In the genomic region with DNA sequence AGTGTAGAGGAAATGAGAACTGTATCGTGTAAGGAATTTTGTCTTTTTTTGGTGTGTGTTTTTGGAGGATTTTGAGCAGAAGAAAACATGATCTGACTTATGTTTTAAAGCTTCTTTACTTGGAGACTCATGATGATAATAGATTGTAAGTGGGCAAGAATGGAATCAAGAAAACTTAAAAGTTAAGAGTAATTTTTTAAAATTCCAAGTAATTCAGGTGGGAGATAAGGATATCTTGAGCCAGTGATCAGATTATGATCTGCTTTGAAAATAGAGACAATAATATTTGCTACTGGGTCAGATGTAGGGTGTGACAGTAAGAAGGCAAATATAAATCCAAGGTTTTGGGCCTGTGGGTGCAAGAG, we compare ENCODE assay signal across 9 cellular contexts. TPM values are rescaled to one million over a fixed set of nuclear protein-coding genes. Genes with fewer than 3 reads are reported as not detected.
DNase-seq lines count a peak whose midpoint lies in the region; ATAC-seq, FAIRE-seq and TF ChIP-seq lines count a peak whose summit lies in the region.
"Had no signal": no experiment of that assay in that cellular context is flagged by ENCODE, and none has a peak within 500 bp of the region (broad histone marks: within the 10 kb centered on the region; RNA-seq: fewer than 3 reads in every experiment).

No MANE protein-coding gene starts in this region.

- H4K20me1 ChIP-seq in GM23338 (replicated peaks; ENCODE audit: insufficient read depth), result no peaks in the 10 kb centered on the region; the same call in 1 of the 2 replicates
- no peaks in the 10 kb centered on the region for H4K20me1 ChIP-seq in astrocyte (ENCODE audit: insufficient read depth, low read length)

- no peaks in the 10 kb centered on the region; the same call in 2 of the 3 replicates for H3K4me1 Mint-ChIP-seq in GM23338
- peaks cover 5% of the 10 kb centered on the region for H3K4me1 Mint-ChIP-seq in astrocyte (ENCODE audit: low read depth, unreplicated experiment)

- H3K9me3 Mint-ChIP-seq in GM23338 (no peaks in the 10 kb centered on the region), astrocyte (ENCODE audit: unreplicated experiment) (no peaks in the 10 kb centered on the region)

- peak overlapping the region; percentile 94 for H3K9ac ChIP-seq in astrocyte (ENCODE audit: low read length)
- H3K9ac ChIP-seq in subcutaneous abdominal adipose tissue (ENCODE audit: low read length in 5 of 5), result peak overlapping the region; percentile 64 to 96 (median 88)

- no peaks in the 10 kb centered on the region for H3K9me3 ChIP-seq in astrocyte (ENCODE audit: insufficient read depth, low read depth, low read length)
- H3K9me3 ChIP-seq in iPS-18c (ENCODE audit: control insufficient read depth, insufficient read depth, low read length), result no peaks in the 10 kb centered on the region
- no peaks in the 10 kb centered on the region for H3K9me3 ChIP-seq in subcutaneous abdominal adipose tissue (ENCODE audit: control insufficient read depth in 5 of 5, low read length in 5 of 5)

- no peaks in the 10 kb centered on the region for H3K9me2 ChIP-seq in GM23338 (ENCODE audit: insufficient read depth)

- FAIRE-seq in astrocyte (lab: Jason Lieb, UNC), result no peak
- FAIRE-seq: colon had no signal

- H3K4me3 ChIP-seq in GM23338 (peak overlapping the region; percentile 91), astrocyte (ENCODE audit: insufficient read depth, low read depth, low read length) (peak overlapping the region; percentile 89), iPS-18c (ENCODE audit: insufficient read depth, low read depth, low read length) (peak overlapping the region; percentile 70), subcutaneous abdominal adipose tissue (ENCODE audit: low read depth in 1 of 5, low read length in 5 of 5) (peak overlapping the region; percentile 86 to 96 (median 94))

- H3K27me3 ChIP-seq in GM23338 (ENCODE audit: insufficient read depth), result peaks cover 24% of the 10 kb centered on the region
- no peaks in the 10 kb centered on the region for H3K27me3 ChIP-seq in astrocyte (ENCODE audit: insufficient read depth, low read length)
- H3K27me3 ChIP-seq in subcutaneous abdominal adipose tissue (ENCODE audit: control insufficient read depth in 5 of 5, insufficient read depth in 4 of 5, low read length in 5 of 5), result no peaks in the 10 kb centered on the region

- peaks cover 21% of the 10 kb centered on the region for H3K79me2 ChIP-seq in GM23338 (replicated peaks; ENCODE audit: insufficient read depth)
- H3K79me2 ChIP-seq in astrocyte (ENCODE audit: insufficient read depth, low read length), result peaks cover 30% of the 10 kb centered on the region

- H3K27ac ChIP-seq in GM23338 (ENCODE audit: low read depth) (peak overlapping the region; percentile 92), astrocyte (ENCODE audit: low read depth, low read length) (peak overlapping the region; percentile 93), subcutaneous abdominal adipose tissue (ENCODE audit: low read depth, low read length) (no peak overlapping the region)

- no peak overlapping the region for H3K27ac Mint-ChIP-seq in GM23338
- H3K27ac Mint-ChIP-seq in astrocyte (ENCODE audit: unreplicated experiment), result no peak overlapping the region

- H3K4me3 Mint-ChIP-seq in GM23338, result no peak overlapping the region
- no peak overlapping the region for H3K4me3 Mint-ChIP-seq in astrocyte (ENCODE audit: unreplicated experiment)

- no peak for TF ChIP-seq CTCF in GM23338 (conservative IDR thresholded peaks at IDR 0.05; ENCODE audit: low read depth in 2 of 2)
- no peak for TF ChIP-seq CTCF in astrocyte (IDR thresholded peaks at IDR 0.05; ENCODE audit: insufficient read depth, low read depth, low read length)

- peaks cover 3% of the 10 kb centered on the region; the same call in 1 of the 2 replicates for H3F3A ChIP-seq in GM23338 (replicated peaks; ENCODE audit: low read depth)

- H2AFZ ChIP-seq in GM23338, result peak overlapping the region; percentile 48
- peak overlapping the region; percentile 98 for H2AFZ ChIP-seq in astrocyte (ENCODE audit: low read depth, low read length)

- H3K4me2 ChIP-seq in GM23338 (peak overlapping the region; percentile 95), astrocyte (ENCODE audit: low read length) (peak overlapping the region; percentile 99)

- H3K4me1 ChIP-seq in GM23338 (ENCODE audit: insufficient read depth), result no peaks in the 10 kb centered on the region
- peaks cover 4% of the 10 kb centered on the region for H3K4me1 ChIP-seq in astrocyte (ENCODE audit: insufficient read depth, low read length)
- H3K4me1 ChIP-seq in subcutaneous abdominal adipose tissue (ENCODE audit: control insufficient read depth in 5 of 5, insufficient read depth in 5 of 5, low read length in 5 of 5), result peaks cover 0 to 22% (median 16%) of the 10 kb centered on the region in 5 donors

- DNase-seq in GM23338 (ENCODE audit: low spot score) (no peak), astrocyte (ENCODE audit: low read depth) (no peak), OCI-M1 (lab: John Stamatoyannopoulos, UW) (no peak), NCI-H2196 (lab: John Stamatoyannopoulos, UW; ENCODE audit: unreplicated experiment) (no peak)

- no peak for ATAC-seq in GM23338
- no peak for ATAC-seq in HG02588 (IDR thresholded peaks at IDR 0.05; ENCODE audit: unreplicated experiment)
- no peak for ATAC-seq in HG03025 (IDR thresholded peaks at IDR 0.05; ENCODE audit: low FRiP score, unreplicated experiment)

- H3K36me3 Mint-ChIP-seq in GM23338 (ENCODE audit: low read depth) (peaks cover 8% of the 10 kb centered on the region; the same call in 2 of the 3 replicates), astrocyte (ENCODE audit: low read depth, unreplicated experiment) (peaks cover 9% of the 10 kb centered on the region)

- H3K36me3 ChIP-seq in GM23338 (ENCODE audit: insufficient read depth) (no peaks in the 10 kb centered on the region; the same call in 1 of the 2 replicates), astrocyte (ENCODE audit: insufficient read depth, low read length) (peaks cover 2% of the 10 kb centered on the region), subcutaneous abdominal adipose tissue (ENCODE audit: control insufficient read depth in 5 of 5, insufficient read depth in 5 of 5, low read length in 5 of 5) (peaks cover 6 to 11% (median 10%) of the 10 kb centered on the region in 5 donors)

- H3K27me3 Mint-ChIP-seq in GM23338 (ENCODE audit: insufficient read depth, low read depth, poor library complexity), result no peaks in the 10 kb centered on the region
- H3K27me3 Mint-ChIP-seq in astrocyte (ENCODE audit: low read depth, unreplicated experiment), result no peaks in the 10 kb centered on the region

TF ChIP-seq in GM23338, 12 proteins besides CTCF, POLR2A, EP300 and RAD21 (continues in another document):
- no peak for TF ChIP-seq NANOG (IDR thresholded peaks at IDR 0.05; ENCODE audit: borderline replicate concordance)
- TF ChIP-seq JUNB (IDR thresholded peaks at IDR 0.05; ENCODE audit: unreplicated experiment), result no peak
- no peak for TF ChIP-seq ZNF331 (CRISPR knock-in tag; IDR thresholded peaks at IDR 0.05; ENCODE audit: low read depth)
- no peak for TF ChIP-seq POLR2AphosphoS5 (IDR thresholded peaks at IDR 0.05; ENCODE audit: low read depth)

RNA-seq across cellular contexts. Expression of gene ZSCAN26, which starts 0.7 kb away (rescaled TPM):
- total RNA-seq in GM23338 (2014; rRNA removed; shearing (Covaris generic)), result 10.2 and 13.0 TPM in 2 replicates
- 3.5 and 6.5 TPM in 2 replicates for polyA plus RNA-seq in GM23338 (2016; fragmentation: Nextera tagmentation; extraction: Ambion mirVana)
- 12.0 and 15.9 TPM in 2 replicates for total RNA-seq in astrocyte

RNA-seq across cellular contexts. Expression of gene NKAPL, which starts 8.6 kb away (rescaled TPM):
- 0.16 and 1.6 TPM in 2 replicates for total RNA-seq in GM23338 (2014; rRNA removed; shearing (Covaris generic))
- polyA plus RNA-seq in GM23338 (2016; fragmentation: Nextera tagmentation; extraction: Ambion mirVana), result 2.9 and 3.2 TPM in 2 replicates
- total RNA-seq in astrocyte, result not detected in 2 replicates

RNA-seq across cellular contexts. Expression of gene PGBD1, which starts 13.7 kb away (rescaled TPM):
- total RNA-seq in GM23338 (2014; rRNA removed; shearing (Covaris generic)), result 8.4 and 10.5 TPM in 2 replicates
- 6.0 and 7.5 TPM in 2 replicates for polyA plus RNA-seq in GM23338 (2016; fragmentation: Nextera tagmentation; extraction: Ambion mirVana)
- 7.9 and 8.1 TPM in 2 replicates for total RNA-seq in astrocyte

RNA-seq across cellular contexts. Expression of gene ZKSCAN4, which starts 15.6 kb away (rescaled TPM):
- 5.7 and 5.9 TPM in 2 replicates for total RNA-seq in GM23338 (2014; rRNA removed; shearing (Covaris generic))
- polyA plus RNA-seq in GM23338 (2016; fragmentation: Nextera tagmentation; extraction: Ambion mirVana), result 2.8 and 3.1 TPM in 2 replicates
- total RNA-seq in astrocyte, result 3.9 TPM in 2 replicates

RNA-seq across cellular contexts. Expression of gene ZSCAN9, which starts 42.6 kb away (rescaled TPM):
- total RNA-seq in GM23338 (2014; rRNA removed; shearing (Covaris generic)), result 10.9 and 11.9 TPM in 2 replicates
- polyA plus RNA-seq in GM23338 (2016; fragmentation: Nextera tagmentation; extraction: Ambion mirVana), result 10.0 and 10.9 TPM in 2 replicates
- 14.7 and 16.9 TPM in 2 replicates for total RNA-seq in astrocyte
